In genomic region chr10:44260286-44260928, GRCh38 we compare ENCODE assay signal across 25 cellular contexts.
DNase-seq lines count a peak whose midpoint lies in the region; ATAC-seq and TF ChIP-seq lines count a peak whose summit lies in the region.
"Had no signal": no experiment of that assay in that cellular context is flagged by ENCODE, and none has a peak within 500 bp of the region (broad histone marks: within the 10 kb centered on the region; RNA-seq: fewer than 3 reads in every experiment).

No MANE protein-coding gene starts in this region.

- H3K9me3 ChIP-seq in Peyer's patch (no peaks in the 10 kb centered on the region), sigmoid colon (no peaks in the 10 kb centered on the region)
- H3K9me3 ChIP-seq: ascending aorta, gastroesophageal sphincter, thoracic aorta had no signal

- no peak for TF ChIP-seq CTCF in GM13976 (IDR thresholded peaks at IDR 0.05; ENCODE audit: borderline replicate concordance, control extremely low read depth, extremely low read depth, insufficient read depth, missing control alignments)
- no peak for TF ChIP-seq CTCF in Peyer's patch (IDR thresholded peaks at IDR 0.05)
- no peak for TF ChIP-seq CTCF in sigmoid colon (IDR thresholded peaks at IDR 0.05)

- no peak overlapping the region for H3K27ac Mint-ChIP-seq in stimulated activated effector memory CD8-positive, alpha-beta T cell treated with anti-CD3 and anti-CD28 coated beads, Interleukin-12 subunit alpha, Interleukin-12 subunit beta, amount 100 ng/mL, for 72 hours
- H3K27ac Mint-ChIP-seq: activated naive CD4-positive, alpha-beta T cell treated with anti-CD3 and anti-CD28 coated beads, Interleukin-2, amount 50 U/mL, for 24 hours; activated T-helper 1 cell treated with anti-CD3 and anti-CD28 coated beads, Interleukin-12 subunit alpha, Interleukin-12 subunit beta, Interleukin-2, Interleukin-4 antibody, amounts not matched to agents 30 ng/mL and 10 ng/mL and 1 ng/mL, durations not matched to agents 14 hours and 24 hours and 36 hours; endodermal cell; naive B cell; WTC11 had no signal

- H3K27ac ChIP-seq in Peyer's patch, result no peak overlapping the region
- H3K27ac ChIP-seq in sigmoid colon, result no peak overlapping the region
- H3K27ac ChIP-seq: ascending aorta, gastroesophageal sphincter, left lung, thoracic aorta had no signal

- TF ChIP-seq EP300 in sigmoid colon (IDR thresholded peaks at IDR 0.05), result no peak

- whole genome bisulfite sequencing in sigmoid colon, 2 donors, result 86 to 91% methylated on average over 13 of the region's 13 CpGs

- DNase-seq in GM13976 (ENCODE audit: low spot score), result peak; percentile 31
- DNase-seq in SK-N-DZ (ENCODE audit: low spot score), result peak; percentile 55
- no peak for DNase-seq in stimulated activated effector memory CD8-positive, alpha-beta T cell treated with anti-CD3 and anti-CD28 coated beads, Interleukin-12 subunit alpha, Interleukin-12 subunit beta, amount 100 ng/mL, for 72 hours (ENCODE audit: low spot score in 2 of 2)
- no peak for DNase-seq in Peyer's patch
- DNase-seq in sigmoid colon, result no peak
- no peak for DNase-seq in AML-193 (lab: John Stamatoyannopoulos, UW)
- DNase-seq: endodermal cell, hypothalamus, mesendoderm, naive B cell, NCI-H1105 treated with DMSO at 0.1 percent for 48 hours, NCI-H2029, NCI-H226, NCI-H748 treated with DMSO at 0.1 percent for 48 hours, SW 1271 had no signal

- H3K4me3 Mint-ChIP-seq in stimulated activated effector memory CD8-positive, alpha-beta T cell treated with anti-CD3 and anti-CD28 coated beads, Interleukin-12 subunit alpha, Interleukin-12 subunit beta, amount 100 ng/mL, for 72 hours, result no peak overlapping the region
- H3K4me3 Mint-ChIP-seq: activated naive CD4-positive, alpha-beta T cell treated with anti-CD3 and anti-CD28 coated beads, Interleukin-2, amount 50 U/mL, for 24 hours; activated T-helper 1 cell treated with anti-CD3 and anti-CD28 coated beads, Interleukin-12 subunit alpha, Interleukin-12 subunit beta, Interleukin-2, Interleukin-4 antibody, amounts not matched to agents 30 ng/mL and 10 ng/mL and 1 ng/mL, durations not matched to agents 14 hours and 24 hours and 36 hours; endodermal cell; naive B cell; WTC11 had no signal

- TF ChIP-seq POLR2A in Peyer's patch (IDR thresholded peaks at IDR 0.05) (no peak), sigmoid colon (IDR thresholded peaks at IDR 0.05) (no peak)

- H3K4me3 ChIP-seq in Peyer's patch (no peak overlapping the region), sigmoid colon (no peak overlapping the region)
- H3K4me3 ChIP-seq: ascending aorta, gastroesophageal sphincter, left lung, smooth muscle cell, thoracic aorta had no signal

- in situ Hi-C loops in GM13976 (cut with MboI; ENCODE audit: low sequenced_read_pairs, unreplicated experiment), result no loop called here

- H3K36me3 ChIP-seq in Peyer's patch, result no peaks in the 10 kb centered on the region
- H3K36me3 ChIP-seq in sigmoid colon, result no peaks in the 10 kb centered on the region
- H3K36me3 ChIP-seq: ascending aorta, gastroesophageal sphincter, left lung, thoracic aorta had no signal

- ATAC-seq in HG02763 (IDR thresholded peaks at IDR 0.05; ENCODE audit: unreplicated experiment) (peak; percentile 46), HG03196 (IDR thresholded peaks at IDR 0.05; ENCODE audit: unreplicated experiment) (no peak)
- ATAC-seq in stimulated activated effector memory CD8-positive, alpha-beta T cell treated with anti-CD3 and anti-CD28 coated beads, Interleukin-12 subunit alpha, Interleukin-12 subunit beta, amount 100 ng/mL, for 72 hours, result peak; percentile 20
- ATAC-seq: gastroesophageal sphincter, left lung, WTC11 had no signal

- intact Hi-C loops in sigmoid colon (cut with DNase I), result no loop called here

- H3K4me1 ChIP-seq in Peyer's patch (no peaks in the 10 kb centered on the region), sigmoid colon (peaks cover 0 to 48% (median 36%) of the 10 kb centered on the region in 4 donors)
- H3K4me1 ChIP-seq: left lung had no signal

- H3K4me1 Mint-ChIP-seq in stimulated activated effector memory CD8-positive, alpha-beta T cell treated with anti-CD3 and anti-CD28 coated beads, Interleukin-12 subunit alpha, Interleukin-12 subunit beta, amount 100 ng/mL, for 72 hours, result peaks cover 8% of the 10 kb centered on the region
- H3K4me1 Mint-ChIP-seq: activated naive CD4-positive, alpha-beta T cell treated with anti-CD3 and anti-CD28 coated beads, Interleukin-2, amount 50 U/mL, for 24 hours; naive B cell had no signal

- H3K27me3 ChIP-seq in Peyer's patch, result no peaks in the 10 kb centered on the region
- no peaks in the 10 kb centered on the region for H3K27me3 ChIP-seq in sigmoid colon
- H3K27me3 ChIP-seq: ascending aorta, gastroesophageal sphincter, left lung had no signal

- no peaks in the 10 kb centered on the region for H3K36me3 Mint-ChIP-seq in stimulated activated effector memory CD8-positive, alpha-beta T cell treated with anti-CD3 and anti-CD28 coated beads, Interleukin-12 subunit alpha, Interleukin-12 subunit beta, amount 100 ng/mL, for 72 hours
- H3K36me3 Mint-ChIP-seq: activated naive CD4-positive, alpha-beta T cell treated with anti-CD3 and anti-CD28 coated beads, Interleukin-2, amount 50 U/mL, for 24 hours; naive B cell; WTC11 had no signal

- no peaks in the 10 kb centered on the region for H3K9me3 Mint-ChIP-seq in stimulated activated effector memory CD8-positive, alpha-beta T cell treated with anti-CD3 and anti-CD28 coated beads, Interleukin-12 subunit alpha, Interleukin-12 subunit beta, amount 100 ng/mL, for 72 hours
- H3K9me3 Mint-ChIP-seq: activated naive CD4-positive, alpha-beta T cell treated with anti-CD3 and anti-CD28 coated beads, Interleukin-2, amount 50 U/mL, for 24 hours; activated T-helper 1 cell treated with anti-CD3 and anti-CD28 coated beads, Interleukin-12 subunit alpha, Interleukin-12 subunit beta, Interleukin-2, Interleukin-4 antibody, amounts not matched to agents 30 ng/mL and 10 ng/mL and 1 ng/mL, durations not matched to agents 14 hours and 24 hours and 36 hours had no signal

Comparison
In these comparisons a context has a peak if more than half of its experiments do, and no peak if none do; other contexts are left out.
1. DNase-seq: peak in GM13976 (single experiment) and SK-N-DZ (single experiment); none in stimulated activated effector memory CD8-positive, alpha-beta T cell treated with anti-CD3 and anti-CD28 coated beads, Interleukin-12 subunit alpha, Interleukin-12 subunit beta, amount 100 ng/mL, for 72 hours (0 of 2), Peyer's patch (0 of 3), sigmoid colon (single experiment) and AML-193 (0 of 2).